1 cellular context compared by ENCODE assay signal in genomic region chr16:58755989-58756649, GRCh38.
TF ChIP-seq lines count a peak whose summit lies in the region.

No MANE protein-coding gene starts in this region.

TF ChIP-seq in HepG2, 621 proteins besides CTCF, POLR2A, EP300 and RAD21 (continued from another document and continues in another):
- TF ChIP-seq ZNF318 (CRISPR knock-in tag; IDR thresholded peaks at IDR 0.05) (no peak), ZNF10 (CRISPR knock-in tag; IDR thresholded peaks at IDR 0.05; ENCODE audit: borderline replicate concordance, low read depth) (no peak), PPARG (CRISPR knock-in tag; conservative IDR thresholded peaks at IDR 0.05) (no peak), NFYC (CRISPR knock-in tag; IDR thresholded peaks at IDR 0.05) (no peak), ATRX (CRISPR knock-in tag; IDR thresholded peaks at IDR 0.05; ENCODE audit: borderline replicate concordance) (no peak), REL (CRISPR knock-in tag; conservative IDR thresholded peaks at IDR 0.05) (no peak), IRF9 (CRISPR knock-in tag; IDR thresholded peaks at IDR 0.05; ENCODE audit: borderline replicate concordance) (0 out of 2 replicates have a peak, but pooled peaks have one; percentile 61), TBP (CRISPR knock-in tag; IDR thresholded peaks at IDR 0.05) (no peak), ZNF557 (CRISPR knock-in tag; IDR thresholded peaks at IDR 0.05) (no peak), ZNF317 (CRISPR knock-in tag; IDR thresholded peaks at IDR 0.05) (no peak), ZC3H13 (CRISPR knock-in tag; IDR thresholded peaks at IDR 0.05) (no peak), CREB1 (IDR thresholded peaks at IDR 0.05) (peak; percentile 65), CREB1 (CRISPR knock-in tag; IDR thresholded peaks at IDR 0.05) (no peak), MAFF (IDR thresholded peaks at IDR 0.05; ENCODE audit: low read depth, low read length) (no peak), TFAP4 (IDR thresholded peaks at IDR 0.05; ENCODE audit: borderline replicate concordance, low read depth) (no peak), ZNF660 (CRISPR knock-in tag; IDR thresholded peaks at IDR 0.05; ENCODE audit: borderline replicate concordance, low read depth) (no peak), PRDM15 (CRISPR knock-in tag; IDR thresholded peaks at IDR 0.05) (no peak), ETV6 (CRISPR knock-in tag; conservative IDR thresholded peaks at IDR 0.05) (no peak), ZNF556 (CRISPR knock-in tag; IDR thresholded peaks at IDR 0.05; ENCODE audit: borderline replicate concordance) (no peak), ZNF770 (CRISPR knock-in tag; IDR thresholded peaks at IDR 0.05) (no peak), ZNF598 (CRISPR knock-in tag; IDR thresholded peaks at IDR 0.05; ENCODE audit: borderline replicate concordance) (peak; percentile 47; the same call in 1 of the 2 replicates), ZNF691 (CRISPR knock-in tag; IDR thresholded peaks at IDR 0.05; ENCODE audit: borderline replicate concordance, low read depth) (no peak), ZNF746 (CRISPR knock-in tag; IDR thresholded peaks at IDR 0.05) (no peak), NFIB (CRISPR knock-in tag; IDR thresholded peaks at IDR 0.05; ENCODE audit: borderline replicate concordance) (no peak), SCMH1 (CRISPR knock-in tag; IDR thresholded peaks at IDR 0.05; ENCODE audit: borderline replicate concordance) (no peak), RCOR2 (CRISPR knock-in tag; IDR thresholded peaks at IDR 0.05) (no peak), JDP2 (CRISPR knock-in tag; IDR thresholded peaks at IDR 0.05; ENCODE audit: borderline replicate concordance) (no peak), DPF2 (CRISPR knock-in tag; IDR thresholded peaks at IDR 0.05; ENCODE audit: borderline replicate concordance, low read depth) (no peak), GATAD1 (CRISPR knock-in tag; IDR thresholded peaks at IDR 0.05) (peak; percentile 40; the same call in 1 of the 2 replicates), PBX3 (CRISPR knock-in tag; IDR thresholded peaks at IDR 0.05; ENCODE audit: borderline replicate concordance) (no peak), ZNF737 (CRISPR knock-in tag; IDR thresholded peaks at IDR 0.05; ENCODE audit: borderline replicate concordance) (no peak), ZNF780A (CRISPR knock-in tag; IDR thresholded peaks at IDR 0.05) (no peak)
